1 cellular context compared by ENCODE assay signal in genomic region chr1:24864409-24864808, GRCh38.
TF ChIP-seq lines count a peak whose summit lies in the region.

No MANE protein-coding gene starts in this region.

TF ChIP-seq in HEK293, 187 proteins besides CTCF, POLR2A, EP300 and RAD21 (continued from another document):
- no peak for TF ChIP-seq ZBTB49 (tag by site-specific recombination; IDR thresholded peaks at IDR 0.05; ENCODE audit: low read depth)
- no peak for TF ChIP-seq GFI1B (tag by site-specific recombination; IDR thresholded peaks at IDR 0.05)
- no peak for TF ChIP-seq ZNF114 (tag by site-specific recombination; IDR thresholded peaks at IDR 0.05)
- peak; percentile 44; the same call in 1 of the 2 replicates for TF ChIP-seq TRIM28 (IDR thresholded peaks at IDR 0.05; ENCODE audit: borderline replicate concordance, low read length)
- no peak for TF ChIP-seq ZNF26 (tag by site-specific recombination; IDR thresholded peaks at IDR 0.05)
- peak; percentile 79 for TF ChIP-seq WT1 (tag by site-specific recombination; IDR thresholded peaks at IDR 0.05)
- no peak for TF ChIP-seq ZNF626 (tag by site-specific recombination; IDR thresholded peaks at IDR 0.05)
- TF ChIP-seq PATZ1 (tag by site-specific recombination; IDR thresholded peaks at IDR 0.05) = peak; percentile 48
- TF ChIP-seq ZNF621 (tag by site-specific recombination; IDR thresholded peaks at IDR 0.05) = no peak
- no peak for TF ChIP-seq ZSCAN4 (tag by site-specific recombination; IDR thresholded peaks at IDR 0.05)
- 0 out of 2 replicates have a peak, but pooled peaks have one; percentile 56 for TF ChIP-seq MZF1 (tag by site-specific recombination; IDR thresholded peaks at IDR 0.05; ENCODE audit: borderline replicate concordance)
